1 cellular context compared by ENCODE assay signal in the genomic region with DNA sequence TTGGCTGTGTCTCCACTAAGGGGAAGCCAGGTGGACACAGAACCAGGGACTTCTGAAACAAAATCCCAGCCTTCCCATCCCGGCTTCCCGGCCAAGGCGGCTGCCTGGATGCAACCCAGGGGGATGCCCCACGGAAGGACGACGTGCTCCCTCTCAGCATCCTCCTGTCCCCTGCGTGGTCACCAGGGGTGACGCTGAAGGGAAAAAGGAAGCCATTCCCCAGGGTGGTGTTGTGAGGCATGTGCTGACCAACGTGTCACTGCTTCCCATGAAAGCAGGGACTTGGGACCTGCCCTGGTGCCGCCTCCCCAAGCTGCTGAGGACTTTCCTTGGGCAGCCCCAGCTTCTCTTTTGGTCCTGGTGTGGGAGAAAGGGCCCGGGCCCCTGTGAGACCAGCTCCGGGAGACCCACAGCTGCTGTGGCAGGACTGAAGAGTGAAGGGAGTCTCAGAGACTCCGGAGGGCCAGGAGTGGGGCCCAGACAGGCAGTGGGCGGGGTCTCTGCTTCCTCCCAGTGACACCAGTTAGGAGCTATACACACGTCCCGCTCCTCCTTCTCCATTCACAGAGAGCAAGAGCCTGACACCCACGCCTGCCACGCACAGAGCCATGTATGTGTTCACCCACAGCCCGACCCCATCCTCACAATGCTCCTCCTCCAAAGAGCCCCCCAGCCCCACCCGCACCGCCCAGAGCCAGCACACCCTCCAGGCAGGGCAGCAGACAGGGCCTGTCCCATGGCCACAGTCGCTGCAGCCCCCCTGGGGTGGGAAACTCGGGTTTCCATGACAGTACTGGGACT.
TF ChIP-seq lines count a peak whose summit lies in the region.

No MANE protein-coding gene starts in this region.

TF ChIP-seq in GM23338, 12 proteins besides CTCF, POLR2A, EP300 and RAD21 (continued from another document):
- TF ChIP-seq, protein P1, sequence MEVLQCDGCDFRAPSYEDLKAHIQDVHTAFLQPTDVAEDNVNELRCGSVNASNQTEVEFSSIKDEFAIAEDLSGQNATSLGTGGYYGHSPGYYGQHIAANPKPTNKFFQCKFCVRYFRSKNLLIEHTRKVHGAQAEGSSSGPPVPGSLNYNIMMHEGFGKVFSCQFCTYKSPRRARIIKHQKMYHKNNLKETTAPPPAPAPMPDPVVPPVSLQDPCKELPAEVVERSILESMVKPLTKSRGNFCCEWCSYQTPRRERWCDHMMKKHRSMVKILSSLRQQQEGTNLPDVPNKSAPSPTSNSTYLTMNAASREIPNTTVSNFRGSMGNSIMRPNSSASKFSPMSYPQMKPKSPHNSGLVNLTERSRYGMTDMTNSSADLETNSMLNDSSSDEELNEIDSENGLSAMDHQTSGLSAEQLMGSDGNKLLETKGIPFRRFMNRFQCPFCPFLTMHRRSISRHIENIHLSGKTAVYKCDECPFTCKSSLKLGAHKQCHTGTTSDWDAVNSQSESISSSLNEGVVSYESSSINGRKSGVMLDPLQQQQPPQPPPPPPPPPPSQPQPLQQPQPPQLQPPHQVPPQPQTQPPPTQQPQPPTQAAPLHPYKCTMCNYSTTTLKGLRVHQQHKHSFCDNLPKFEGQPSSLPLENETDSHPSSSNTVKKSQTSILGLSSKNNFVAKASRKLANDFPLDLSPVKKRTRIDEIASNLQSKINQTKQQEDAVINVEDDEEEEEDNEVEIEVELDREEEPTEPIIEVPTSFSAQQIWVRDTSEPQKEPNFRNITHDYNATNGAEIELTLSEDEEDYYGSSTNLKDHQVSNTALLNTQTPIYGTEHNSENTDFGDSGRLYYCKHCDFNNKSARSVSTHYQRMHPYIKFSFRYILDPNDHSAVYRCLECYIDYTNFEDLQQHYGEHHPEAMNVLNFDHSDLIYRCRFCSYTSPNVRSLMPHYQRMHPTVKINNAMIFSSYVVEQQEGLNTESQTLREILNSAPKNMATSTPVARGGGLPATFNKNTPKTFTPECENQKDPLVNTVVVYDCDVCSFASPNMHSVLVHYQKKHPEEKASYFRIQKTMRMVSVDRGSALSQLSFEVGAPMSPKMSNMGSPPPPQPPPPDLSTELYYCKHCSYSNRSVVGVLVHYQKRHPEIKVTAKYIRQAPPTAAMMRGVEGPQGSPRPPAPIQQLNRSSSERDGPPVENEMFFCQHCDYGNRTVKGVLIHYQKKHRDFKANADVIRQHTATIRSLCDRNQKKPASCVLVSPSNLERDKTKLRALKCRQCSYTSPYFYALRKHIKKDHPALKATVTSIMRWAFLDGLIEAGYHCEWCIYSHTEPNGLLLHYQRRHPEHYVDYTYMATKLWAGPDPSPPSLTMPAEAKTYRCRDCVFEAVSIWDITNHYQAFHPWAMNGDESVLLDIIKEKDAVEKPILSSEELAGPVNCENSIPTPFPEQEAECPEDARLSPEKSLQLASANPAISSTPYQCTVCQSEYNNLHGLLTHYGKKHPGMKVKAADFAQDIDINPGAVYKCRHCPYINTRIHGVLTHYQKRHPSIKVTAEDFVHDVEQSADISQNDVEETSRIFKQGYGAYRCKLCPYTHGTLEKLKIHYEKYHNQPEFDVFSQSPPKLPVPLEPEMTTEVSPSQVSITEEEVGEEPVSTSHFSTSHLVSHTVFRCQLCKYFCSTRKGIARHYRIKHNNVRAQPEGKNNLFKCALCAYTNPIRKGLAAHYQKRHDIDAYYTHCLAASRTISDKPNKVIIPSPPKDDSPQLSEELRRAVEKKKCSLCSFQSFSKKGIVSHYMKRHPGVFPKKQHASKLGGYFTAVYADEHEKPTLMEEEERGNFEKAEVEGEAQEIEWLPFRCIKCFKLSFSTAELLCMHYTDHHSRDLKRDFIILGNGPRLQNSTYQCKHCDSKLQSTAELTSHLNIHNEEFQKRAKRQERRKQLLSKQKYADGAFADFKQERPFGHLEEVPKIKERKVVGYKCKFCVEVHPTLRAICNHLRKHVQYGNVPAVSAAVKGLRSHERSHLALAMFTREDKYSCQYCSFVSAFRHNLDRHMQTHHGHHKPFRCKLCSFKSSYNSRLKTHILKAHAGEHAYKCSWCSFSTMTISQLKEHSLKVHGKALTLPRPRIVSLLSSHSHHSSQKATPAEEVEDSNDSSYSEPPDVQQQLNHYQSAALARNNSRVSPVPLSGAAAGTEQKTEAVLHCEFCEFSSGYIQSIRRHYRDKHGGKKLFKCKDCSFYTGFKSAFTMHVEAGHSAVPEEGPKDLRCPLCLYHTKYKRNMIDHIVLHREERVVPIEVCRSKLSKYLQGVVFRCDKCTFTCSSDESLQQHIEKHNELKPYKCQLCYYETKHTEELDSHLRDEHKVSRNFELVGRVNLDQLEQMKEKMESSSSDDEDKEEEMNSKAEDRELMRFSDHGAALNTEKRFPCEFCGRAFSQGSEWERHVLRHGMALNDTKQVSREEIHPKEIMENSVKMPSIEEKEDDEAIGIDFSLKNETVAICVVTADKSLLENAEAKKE (CRISPR knock-in tag; IDR thresholded peaks at IDR 0.05): no peak
